ENCODE assay signal across 9 cellular contexts in genomic region chr16:69057400-69058378, GRCh38. TPM values are rescaled to one million over a fixed set of nuclear protein-coding genes. Genes with fewer than 3 reads are reported as not detected.
A peak's percentile ranks its signal among the peaks of the same experiment; 100 is the strongest.
DNase-seq lines count a peak whose midpoint lies in the region; ATAC-seq and TF ChIP-seq lines count a peak whose summit lies in the region.
"Had no signal": no experiment of that assay in that cellular context is flagged by ENCODE, and none has a peak within 500 bp of the region (broad histone marks: within the 10 kb centered on the region; RNA-seq: fewer than 3 reads in every experiment).

No MANE protein-coding gene starts in this region.

- H4K91ac ChIP-seq in neuronal stem cell (ENCODE audit: low read depth, low read length, poor library complexity): no peak overlapping the region

- H3K27me3 Mint-ChIP-seq in activated CD8-positive, alpha-beta T cell treated with anti-CD3 and anti-CD28 coated beads, Interleukin-2, amount 10 ng/mL, durations not matched to agents 7 days and 5 days (ENCODE audit: low read depth): no peaks in the 10 kb centered on the region

- no peaks in the 10 kb centered on the region for H3K79me1 ChIP-seq in neuronal stem cell (ENCODE audit: low read depth, low read length)

- no peak overlapping the region for H2AFZ ChIP-seq in neuronal stem cell (ENCODE audit: low read length)

- peaks cover 4% of the 10 kb centered on the region for H3K4me1 Mint-ChIP-seq in activated CD8-positive, alpha-beta T cell treated with anti-CD3 and anti-CD28 coated beads, Interleukin-2, amount 10 ng/mL, durations not matched to agents 7 days and 5 days (ENCODE audit: low read depth)

- DNase-seq in EH (ENCODE audit: low read depth) (peak; percentile 91), HT1080 (ENCODE audit: low read depth) (peak; percentile 88), astrocyte of the cerebellum (ENCODE audit: low read depth) (peak; percentile 96), mucosa of gallbladder (ENCODE audit: low spot score) (peak; percentile 44), neuronal stem cell (ENCODE audit: low spot score) (no peak), ureter (ENCODE audit: low spot score) (no peak), NCI-H526 treated with DMSO at 0.1 percent for 48 hours (lab: John Stamatoyannopoulos, UW) (no peak)
- DNase-seq in activated CD8-positive, alpha-beta T cell treated with anti-CD3 and anti-CD28 coated beads, Interleukin-2, amount 10 ng/mL, durations not matched to agents 7 days and 5 days: no peak
- DNase-seq: NCI-H1105 treated with DMSO at 0.1 percent for 48 hours had no signal

- H2BK120ac ChIP-seq in neuronal stem cell (ENCODE audit: low read depth, low read length): no peak overlapping the region

- H2BK5ac ChIP-seq in neuronal stem cell (ENCODE audit: low read length): no peak overlapping the region

- H3K23ac ChIP-seq in neuronal stem cell (ENCODE audit: low read depth, low read length, poor library complexity): no peak overlapping the region

- H3K18ac ChIP-seq in neuronal stem cell (ENCODE audit: low read length): no peak overlapping the region

- CTCF ChIA-PET in activated CD8-positive, alpha-beta T cell treated with anti-CD3 and anti-CD28 coated beads, Interleukin-2, amount 10 ng/mL, durations not matched to agents 7 days and 5 days (lab: Charles Lee): interaction anchor here (0.6 kb wide), 1 partner anchor 31 kb away, joined by 3 read pairs; no protein-coding TSS in a partner anchor

- no peak overlapping the region for H3K14ac ChIP-seq in neuronal stem cell (ENCODE audit: low read length)

- no peaks in the 10 kb centered on the region for H3K36me3 ChIP-seq in neuronal stem cell (replicated peaks in 1 of 2; ENCODE audit: control insufficient read depth in 2 of 2, insufficient read depth in 2 of 2, low read length in 2 of 2)

- no peaks in the 10 kb centered on the region for H3K4me1 ChIP-seq in neuronal stem cell (ENCODE audit: control insufficient read depth in 2 of 2, insufficient read depth in 1 of 2, low read depth in 1 of 2, low read length in 2 of 2)

- TF ChIP-seq CTCF in astrocyte of the cerebellum (IDR thresholded peaks at IDR 0.05; ENCODE audit: low read depth, low read length, missing control alignments): no peak

- no CpG with 5 or more reads among the region's 11 CpGs for WGBS in neuronal stem cell (ENCODE audit: extremely low coverage in 2 of 2, insufficient read length in 2 of 2, insufficient replicate concordance in 1 of 2), 2 donors

- no peak for ATAC-seq in activated CD8-positive, alpha-beta T cell treated with anti-CD3 and anti-CD28 coated beads, Interleukin-2, amount 10 ng/mL, durations not matched to agents 7 days and 5 days

- H3K27ac Mint-ChIP-seq in activated CD8-positive, alpha-beta T cell treated with anti-CD3 and anti-CD28 coated beads, Interleukin-2, amount 10 ng/mL, durations not matched to agents 7 days and 5 days: no peak overlapping the region

- no peak overlapping the region for H2BK12ac ChIP-seq in neuronal stem cell (ENCODE audit: low read length)

- POLR2A ChIA-PET in activated CD8-positive, alpha-beta T cell treated with anti-CD3 and anti-CD28 coated beads, Interleukin-2, amount 10 ng/mL, durations not matched to agents 7 days and 5 days (lab: Charles Lee): no interaction called here

- no peak overlapping the region for H2BK15ac ChIP-seq in neuronal stem cell (ENCODE audit: low read length)

- no peak overlapping the region for H2AK5ac ChIP-seq in neuronal stem cell (ENCODE audit: low read depth, low read length)

- H3K27me3 ChIP-seq in neuronal stem cell (ENCODE audit: control insufficient read depth in 3 of 3, insufficient read depth in 3 of 3, low read depth in 1 of 3, low read length in 3 of 3): no peaks in the 10 kb centered on the region

- no peak overlapping the region for H3K9ac ChIP-seq in neuronal stem cell (ENCODE audit: low read depth, low read length, poor library complexity)

- no peak overlapping the region for H3K4me3 Mint-ChIP-seq in activated CD8-positive, alpha-beta T cell treated with anti-CD3 and anti-CD28 coated beads, Interleukin-2, amount 10 ng/mL, durations not matched to agents 7 days and 5 days

- no peaks in the 10 kb centered on the region for H3K9me3 ChIP-seq in neuronal stem cell (replicated peaks in 1 of 2; ENCODE audit: control insufficient read depth in 2 of 2, insufficient read depth in 1 of 2, low read depth in 1 of 2, low read length in 2 of 2)

- in situ Hi-C loops in astrocyte of the cerebellum (cut with HindIII; ENCODE audit: low sequenced_read_pairs): no loop called here

- no peak overlapping the region for H3K4me3 ChIP-seq in astrocyte of the cerebellum (ENCODE audit: low read depth, low read length)
- H3K4me3 ChIP-seq in neuronal stem cell (ENCODE audit: low read length in 2 of 2): no peak overlapping the region

- H3K4me2 ChIP-seq in neuronal stem cell (ENCODE audit: insufficient read depth, low read length, poor library complexity, severe bottlenecking): no peak overlapping the region

- no peak overlapping the region for H3K4ac ChIP-seq in neuronal stem cell (ENCODE audit: low read length)

- H4K8ac ChIP-seq in neuronal stem cell (ENCODE audit: low read depth, low read length): no peak overlapping the region

- no peaks in the 10 kb centered on the region for H3K36me3 Mint-ChIP-seq in activated CD8-positive, alpha-beta T cell treated with anti-CD3 and anti-CD28 coated beads, Interleukin-2, amount 10 ng/mL, durations not matched to agents 7 days and 5 days (ENCODE audit: low read depth)

- H3K9me3 Mint-ChIP-seq in activated CD8-positive, alpha-beta T cell treated with anti-CD3 and anti-CD28 coated beads, Interleukin-2, amount 10 ng/mL, durations not matched to agents 7 days and 5 days (ENCODE audit: insufficient read depth): no peaks in the 10 kb centered on the region

- H3K27ac ChIP-seq in neuronal stem cell (replicated peaks; ENCODE audit: low read length): no peak overlapping the region

RNA-seq across cellular contexts. Expression of gene HAS3, which starts 47.8 kb away (rescaled TPM):
- total RNA-seq in HT1080 (2014; rRNA removed; shearing (Covaris generic)): 3.4 and 4.1 TPM in 2 replicates
- 3.9 and 4.1 TPM in 2 replicates for polyA plus RNA-seq in HT1080 (2015; cell fraction: cytosol; rRNA removed)
- polyA plus RNA-seq in HT1080 (2015; cell fraction: nucleus; rRNA removed): 6.0 and 7.9 TPM in 2 replicates
- total RNA-seq in mucosa of gallbladder: 1.2 TPM
- polyA plus RNA-seq in neuronal stem cell (2013, experiment 1 of 2): 2.0 TPM
- 2.0 TPM for polyA plus RNA-seq in neuronal stem cell (2013, experiment 2 of 2)
- 58.9 TPM for total RNA-seq in ureter
- total RNA-seq in activated CD8-positive, alpha-beta T cell treated with anti-CD3 and anti-CD28 coated beads, Interleukin-2, amount 10 ng/mL, durations not matched to agents 7 days and 5 days: under 1 TPM; 0.44 to 0.47 TPM

Comparison
In these comparisons a context has a peak if more than half of its experiments do, and no peak if none do; other contexts are left out.
1. DNase-seq: peak in EH (single experiment), HT1080 (single experiment), astrocyte of the cerebellum (single experiment) and mucosa of gallbladder (single experiment); none in neuronal stem cell (single experiment), ureter (single experiment), NCI-H526 treated with DMSO at 0.1 percent for 48 hours (single experiment) and activated CD8-positive, alpha-beta T cell treated with anti-CD3 and anti-CD28 coated beads, Interleukin-2, amount 10 ng/mL, durations not matched to agents 7 days and 5 days (single experiment).
2. RNA of gene HAS3, which starts 47.8 kb away (total RNA-seq): 58.9 TPM in ureter (single experiment); 3.4 to 4.1 TPM in HT1080, 1.2 TPM in mucosa of gallbladder (single experiment) and 0.44 to 0.47 TPM in activated CD8-positive, alpha-beta T cell treated with anti-CD3 and anti-CD28 coated beads, Interleukin-2, amount 10 ng/mL, durations not matched to agents 7 days and 5 days; every median in the first group is over 10 times any median in the second.